Comparison of ENCODE assay signal across 1 cellular context in the genomic region with DNA sequence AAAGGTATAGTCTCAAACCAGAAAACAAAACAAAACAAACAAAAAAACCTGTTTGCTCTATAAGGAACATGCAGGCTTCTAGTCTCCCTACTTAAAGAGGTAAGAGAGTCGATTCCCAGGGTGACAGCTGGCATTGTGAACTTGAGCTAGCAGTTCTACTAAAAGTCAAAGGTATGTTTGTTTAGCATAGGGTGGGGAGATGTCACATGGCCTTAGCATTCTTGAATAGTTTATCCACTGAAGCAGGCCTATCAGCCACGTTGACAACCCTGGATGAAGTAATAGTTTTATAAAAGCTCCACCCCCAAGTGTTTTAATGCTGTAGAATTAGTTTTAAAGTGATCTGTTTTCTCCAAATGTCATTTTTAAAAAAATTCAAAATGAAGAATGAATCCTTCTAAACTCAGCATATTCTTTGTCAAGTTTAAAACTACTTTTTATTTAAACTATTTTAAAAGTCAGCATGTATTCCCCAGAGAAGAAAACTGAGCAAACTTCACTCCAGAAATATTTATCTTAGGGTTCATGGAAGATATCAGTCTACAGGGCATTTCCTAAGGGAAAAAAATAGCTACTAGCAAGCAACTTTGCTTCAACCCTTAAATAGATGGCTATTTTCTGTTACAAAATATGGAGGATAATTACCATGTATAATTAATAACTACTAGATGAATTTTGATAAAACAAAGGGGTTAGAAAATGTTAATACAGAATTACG.
A peak's percentile ranks its signal among the peaks of the same experiment; 100 is the strongest.
TF ChIP-seq lines count a peak whose summit lies in the region.

No MANE protein-coding gene starts in this region.

TF ChIP-seq in HepG2, 621 proteins besides CTCF, POLR2A, EP300 and RAD21 (continued from another document and continues in another):
- TF ChIP-seq, protein P1, sequence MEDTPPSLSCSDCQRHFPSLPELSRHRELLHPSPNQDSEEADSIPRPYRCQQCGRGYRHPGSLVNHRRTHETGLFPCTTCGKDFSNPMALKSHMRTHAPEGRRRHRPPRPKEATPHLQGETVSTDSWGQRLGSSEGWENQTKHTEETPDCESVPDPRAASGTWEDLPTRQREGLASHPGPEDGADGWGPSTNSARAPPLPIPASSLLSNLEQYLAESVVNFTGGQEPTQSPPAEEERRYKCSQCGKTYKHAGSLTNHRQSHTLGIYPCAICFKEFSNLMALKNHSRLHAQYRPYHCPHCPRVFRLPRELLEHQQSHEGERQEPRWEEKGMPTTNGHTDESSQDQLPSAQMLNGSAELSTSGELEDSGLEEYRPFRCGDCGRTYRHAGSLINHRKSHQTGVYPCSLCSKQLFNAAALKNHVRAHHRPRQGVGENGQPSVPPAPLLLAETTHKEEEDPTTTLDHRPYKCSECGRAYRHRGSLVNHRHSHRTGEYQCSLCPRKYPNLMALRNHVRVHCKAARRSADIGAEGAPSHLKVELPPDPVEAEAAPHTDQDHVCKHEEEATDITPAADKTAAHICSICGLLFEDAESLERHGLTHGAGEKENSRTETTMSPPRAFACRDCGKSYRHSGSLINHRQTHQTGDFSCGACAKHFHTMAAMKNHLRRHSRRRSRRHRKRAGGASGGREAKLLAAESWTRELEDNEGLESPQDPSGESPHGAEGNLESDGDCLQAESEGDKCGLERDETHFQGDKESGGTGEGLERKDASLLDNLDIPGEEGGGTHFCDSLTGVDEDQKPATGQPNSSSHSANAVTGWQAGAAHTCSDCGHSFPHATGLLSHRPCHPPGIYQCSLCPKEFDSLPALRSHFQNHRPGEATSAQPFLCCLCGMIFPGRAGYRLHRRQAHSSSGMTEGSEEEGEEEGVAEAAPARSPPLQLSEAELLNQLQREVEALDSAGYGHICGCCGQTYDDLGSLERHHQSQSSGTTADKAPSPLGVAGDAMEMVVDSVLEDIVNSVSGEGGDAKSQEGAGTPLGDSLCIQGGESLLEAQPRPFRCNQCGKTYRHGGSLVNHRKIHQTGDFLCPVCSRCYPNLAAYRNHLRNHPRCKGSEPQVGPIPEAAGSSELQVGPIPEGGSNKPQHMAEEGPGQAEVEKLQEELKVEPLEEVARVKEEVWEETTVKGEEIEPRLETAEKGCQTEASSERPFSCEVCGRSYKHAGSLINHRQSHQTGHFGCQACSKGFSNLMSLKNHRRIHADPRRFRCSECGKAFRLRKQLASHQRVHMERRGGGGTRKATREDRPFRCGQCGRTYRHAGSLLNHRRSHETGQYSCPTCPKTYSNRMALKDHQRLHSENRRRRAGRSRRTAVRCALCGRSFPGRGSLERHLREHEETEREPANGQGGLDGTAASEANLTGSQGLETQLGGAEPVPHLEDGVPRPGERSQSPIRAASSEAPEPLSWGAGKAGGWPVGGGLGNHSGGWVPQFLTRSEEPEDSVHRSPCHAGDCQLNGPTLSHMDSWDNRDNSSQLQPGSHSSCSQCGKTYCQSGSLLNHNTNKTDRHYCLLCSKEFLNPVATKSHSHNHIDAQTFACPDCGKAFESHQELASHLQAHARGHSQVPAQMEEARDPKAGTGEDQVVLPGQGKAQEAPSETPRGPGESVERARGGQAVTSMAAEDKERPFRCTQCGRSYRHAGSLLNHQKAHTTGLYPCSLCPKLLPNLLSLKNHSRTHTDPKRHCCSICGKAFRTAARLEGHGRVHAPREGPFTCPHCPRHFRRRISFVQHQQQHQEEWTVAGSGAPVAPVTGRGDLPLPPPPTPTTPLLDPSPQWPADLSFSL (CRISPR knock-in tag; IDR thresholded peaks at IDR 0.05) = no peak
- TF ChIP-seq ZNF850 (CRISPR knock-in tag; conservative IDR thresholded peaks at IDR 0.05) (no peak), NFAT5 (CRISPR knock-in tag; IDR thresholded peaks at IDR 0.05) (no peak), ARNT2 (CRISPR knock-in tag; IDR thresholded peaks at IDR 0.05; ENCODE audit: low read depth) (no peak), HNF4G (IDR thresholded peaks at IDR 0.05; ENCODE audit: borderline replicate concordance, low read depth, low read length) (peak; percentile 91), HNF4G (CRISPR knock-in tag; IDR thresholded peaks at IDR 0.05; ENCODE audit: borderline replicate concordance, low read depth) (peak; percentile 40; the same call in 1 of the 2 replicates), MBNL3 (CRISPR knock-in tag; conservative IDR thresholded peaks at IDR 0.05) (no peak), FOXJ3 (CRISPR knock-in tag; IDR thresholded peaks at IDR 0.05; ENCODE audit: borderline replicate concordance) (peak; percentile 74; the same call in 1 of the 2 replicates), IRX3 (CRISPR knock-in tag; IDR thresholded peaks at IDR 0.05; ENCODE audit: borderline replicate concordance, low read depth) (no peak), SP5 (CRISPR knock-in tag; IDR thresholded peaks at IDR 0.05; ENCODE audit: borderline replicate concordance, low read depth) (peak; percentile 54), WIZ (CRISPR knock-in tag; IDR thresholded peaks at IDR 0.05) (no peak), MTF1 (CRISPR knock-in tag; IDR thresholded peaks at IDR 0.05) (no peak), ZNF18 (CRISPR knock-in tag; IDR thresholded peaks at IDR 0.05; ENCODE audit: insufficient replicate concordance) (no peak), MXD4 (CRISPR knock-in tag; IDR thresholded peaks at IDR 0.05) (peak; percentile 21; the same call in 1 of the 2 replicates), ZNF121 (CRISPR knock-in tag; IDR thresholded peaks at IDR 0.05) (no peak), ZKSCAN8 (CRISPR knock-in tag; IDR thresholded peaks at IDR 0.05; ENCODE audit: borderline replicate concordance) (no peak), SIX1 (CRISPR knock-in tag; IDR thresholded peaks at IDR 0.05; ENCODE audit: borderline replicate concordance) (peak; percentile 13; the same call in 1 of the 2 replicates), GATAD2A (CRISPR knock-in tag; IDR thresholded peaks at IDR 0.05) (peak; percentile 83), NCOA5 (CRISPR knock-in tag; IDR thresholded peaks at IDR 0.05) (no peak), MAFF (IDR thresholded peaks at IDR 0.05; ENCODE audit: low read depth, low read length) (no peak), TRIM24 (CRISPR knock-in tag; IDR thresholded peaks at IDR 0.05) (no peak), SP2 (CRISPR knock-in tag; IDR thresholded peaks at IDR 0.05) (no peak), ZMAT3 (CRISPR knock-in tag; conservative IDR thresholded peaks at IDR 0.05) (no peak), TBP (CRISPR knock-in tag; IDR thresholded peaks at IDR 0.05) (no peak), MTA3 (CRISPR knock-in tag; IDR thresholded peaks at IDR 0.05) (no peak), ZNF644 (CRISPR knock-in tag; IDR thresholded peaks at IDR 0.05; ENCODE audit: low read depth) (peak; percentile 48; the same call in 1 of the 2 replicates), PREB (CRISPR knock-in tag; IDR thresholded peaks at IDR 0.05) (no peak), ZNF282 (IDR thresholded peaks at IDR 0.05; ENCODE audit: partially characterized antibody) (no peak), NR2C2 (CRISPR knock-in tag; IDR thresholded peaks at IDR 0.05; ENCODE audit: borderline replicate concordance) (0 out of 2 replicates have a peak, but pooled peaks have one; percentile 11), GABPA (IDR thresholded peaks at IDR 0.05; ENCODE audit: low read depth, low read length) (no peak), GABPA (CRISPR knock-in tag; IDR thresholded peaks at IDR 0.05; ENCODE audit: low read depth) (no peak), POGZ (CRISPR knock-in tag; IDR thresholded peaks at IDR 0.05) (peak; percentile 88)
- TF ChIP-seq, protein P2, sequence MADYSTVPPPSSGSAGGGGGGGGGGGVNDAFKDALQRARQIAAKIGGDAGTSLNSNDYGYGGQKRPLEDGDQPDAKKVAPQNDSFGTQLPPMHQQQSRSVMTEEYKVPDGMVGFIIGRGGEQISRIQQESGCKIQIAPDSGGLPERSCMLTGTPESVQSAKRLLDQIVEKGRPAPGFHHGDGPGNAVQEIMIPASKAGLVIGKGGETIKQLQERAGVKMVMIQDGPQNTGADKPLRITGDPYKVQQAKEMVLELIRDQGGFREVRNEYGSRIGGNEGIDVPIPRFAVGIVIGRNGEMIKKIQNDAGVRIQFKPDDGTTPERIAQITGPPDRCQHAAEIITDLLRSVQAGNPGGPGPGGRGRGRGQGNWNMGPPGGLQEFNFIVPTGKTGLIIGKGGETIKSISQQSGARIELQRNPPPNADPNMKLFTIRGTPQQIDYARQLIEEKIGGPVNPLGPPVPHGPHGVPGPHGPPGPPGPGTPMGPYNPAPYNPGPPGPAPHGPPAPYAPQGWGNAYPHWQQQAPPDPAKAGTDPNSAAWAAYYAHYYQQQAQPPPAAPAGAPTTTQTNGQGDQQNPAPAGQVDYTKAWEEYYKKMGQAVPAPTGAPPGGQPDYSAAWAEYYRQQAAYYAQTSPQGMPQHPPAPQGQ (CRISPR knock-in tag; IDR thresholded peaks at IDR 0.05; ENCODE audit: borderline replicate concordance) = no peak
- TF ChIP-seq, protein P3, sequence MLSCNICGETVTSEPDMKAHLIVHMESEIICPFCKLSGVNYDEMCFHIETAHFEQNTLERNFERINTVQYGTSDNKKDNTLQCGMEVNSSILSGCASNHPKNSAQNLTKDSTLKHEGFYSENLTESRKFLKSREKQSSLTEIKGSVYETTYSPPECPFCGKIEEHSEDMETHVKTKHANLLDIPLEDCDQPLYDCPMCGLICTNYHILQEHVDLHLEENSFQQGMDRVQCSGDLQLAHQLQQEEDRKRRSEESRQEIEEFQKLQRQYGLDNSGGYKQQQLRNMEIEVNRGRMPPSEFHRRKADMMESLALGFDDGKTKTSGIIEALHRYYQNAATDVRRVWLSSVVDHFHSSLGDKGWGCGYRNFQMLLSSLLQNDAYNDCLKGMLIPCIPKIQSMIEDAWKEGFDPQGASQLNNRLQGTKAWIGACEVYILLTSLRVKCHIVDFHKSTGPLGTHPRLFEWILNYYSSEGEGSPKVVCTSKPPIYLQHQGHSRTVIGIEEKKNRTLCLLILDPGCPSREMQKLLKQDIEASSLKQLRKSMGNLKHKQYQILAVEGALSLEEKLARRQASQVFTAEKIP (CRISPR knock-in tag; IDR thresholded peaks at IDR 0.05; ENCODE audit: borderline replicate concordance) = no peak
- TF ChIP-seq, protein P4, sequence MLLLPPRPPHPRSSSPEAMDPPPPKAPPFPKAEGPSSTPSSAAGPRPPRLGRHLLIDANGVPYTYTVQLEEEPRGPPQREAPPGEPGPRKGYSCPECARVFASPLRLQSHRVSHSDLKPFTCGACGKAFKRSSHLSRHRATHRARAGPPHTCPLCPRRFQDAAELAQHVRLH (CRISPR knock-in tag; IDR thresholded peaks at IDR 0.05; ENCODE audit: borderline replicate concordance, low read depth) = 0 out of 2 replicates have a peak, but pooled peaks have one; percentile 27
